Comparison of ENCODE assay signal across 8 cellular contexts in the genomic region with DNA sequence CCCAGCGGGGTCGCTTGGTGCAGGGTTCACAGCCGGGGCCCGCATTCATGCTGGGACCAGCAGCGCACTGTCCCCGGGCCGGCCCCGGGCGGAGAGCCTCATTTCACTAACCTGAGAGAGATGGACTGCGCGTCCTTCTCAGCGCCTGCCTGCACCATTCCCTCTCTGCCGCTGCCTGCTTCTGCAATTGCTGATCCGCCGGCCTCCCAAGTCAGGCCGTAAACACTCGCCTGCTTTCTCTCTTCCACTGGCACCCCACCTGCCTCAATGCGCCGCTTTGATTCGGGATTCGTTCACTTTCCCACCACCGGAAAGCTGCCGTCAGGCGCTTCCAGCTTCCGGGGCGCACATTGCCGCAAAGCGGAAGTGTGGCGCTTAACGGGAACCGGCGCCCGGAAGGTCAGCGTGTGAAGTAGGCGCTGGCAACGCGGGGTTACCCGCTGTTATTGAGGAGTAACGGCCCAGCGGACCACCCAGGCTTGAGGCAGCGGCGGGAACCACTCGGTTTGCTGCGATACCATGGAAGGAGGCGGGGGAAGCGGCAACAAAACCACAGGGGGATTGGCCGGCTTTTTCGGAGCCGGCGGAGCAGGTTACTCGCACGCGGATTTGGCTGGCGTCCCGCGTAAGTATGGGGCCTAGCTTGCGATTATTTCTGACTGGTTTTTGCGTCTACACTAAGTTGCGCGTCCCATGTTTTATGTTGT. TPM values are rescaled to one million over a fixed set of nuclear protein-coding genes. Genes with fewer than 3 reads are reported as not detected.
DNase-seq lines count a peak whose midpoint lies in the region; ATAC-seq and TF ChIP-seq lines count a peak whose summit lies in the region.
"Not testable (repeated sequence)": the region's sequence is repeated elsewhere in the genome, so short reads cannot be mapped to it uniquely, and the experiment has no call there.

A gene with protein sequence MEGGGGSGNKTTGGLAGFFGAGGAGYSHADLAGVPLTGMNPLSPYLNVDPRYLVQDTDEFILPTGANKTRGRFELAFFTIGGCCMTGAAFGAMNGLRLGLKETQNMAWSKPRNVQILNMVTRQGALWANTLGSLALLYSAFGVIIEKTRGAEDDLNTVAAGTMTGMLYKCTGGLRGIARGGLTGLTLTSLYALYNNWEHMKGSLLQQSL (plus strand): TSS at position 384 of the 707 bp plus-strand sequence. CDS start 136 bp downstream, at position 520.

- H3K79me2 ChIP-seq in smooth muscle cell (ENCODE audit: low read depth): peaks cover 61% of the 10 kb centered on the region

- ATAC-seq in GM18909 (IDR thresholded peaks at IDR 0.05; ENCODE audit: poor library complexity, unreplicated experiment) (peak; percentile 78), HG03159 (IDR thresholded peaks at IDR 0.05; ENCODE audit: unreplicated experiment) (peak; percentile 71)

- H3K27ac ChIP-seq in smooth muscle cell (ENCODE audit: low read depth): peak within 1 kb of the TSS; percentile 84

- H3K9ac ChIP-seq in smooth muscle cell (ENCODE audit: low read depth): peak within 1 kb of the TSS; percentile 96

- not testable (repeated sequence) for TF ChIP-seq CTCF in smooth muscle cell (IDR thresholded peaks at IDR 0.05; ENCODE audit: borderline replicate concordance, insufficient read depth, poor library complexity, severe bottlenecking)

- H3K4me2 ChIP-seq in smooth muscle cell: peak within 1 kb of the TSS; percentile 92

- H3K9me3 ChIP-seq in smooth muscle cell (replicated peaks; ENCODE audit: low read depth): not testable (repeated sequence)

- peak within 1 kb of the TSS; percentile 94 for H3K4me3 ChIP-seq in smooth muscle cell

- H3K27me3 ChIP-seq in smooth muscle cell (ENCODE audit: low read depth): not testable (repeated sequence)

- H2AFZ ChIP-seq in smooth muscle cell (ENCODE audit: low read depth): peak within 1 kb of the TSS; percentile 59

- WGBS in smooth muscle cell (ENCODE audit: low lambda C conversion rate): under 1% methylated on average over 52 of the region's 60 CpGs

- not testable (repeated sequence) for H4K20me1 ChIP-seq in smooth muscle cell (ENCODE audit: low read depth)

- H3F3A ChIP-seq in smooth muscle cell (ENCODE audit: low read depth): not testable (repeated sequence)

- not testable (repeated sequence) for H3K36me3 ChIP-seq in smooth muscle cell (ENCODE audit: low read depth)

- not testable (repeated sequence) for H3K4me1 ChIP-seq in smooth muscle cell (ENCODE audit: low read depth)

- peak; percentile 43 for DNase-seq in AG08395 (ENCODE audit: low spot score)
- peak; percentile 2 to 79 for DNase-seq in NCI-H446 (lab: John Stamatoyannopoulos, UW)
- DNase-seq in activated CD4-positive, CD25-positive, alpha-beta regulatory T cell treated with anti-CD3 and anti-CD28 coated beads, Interleukin-2, amount 50 U/mL, for 72 hours: peak; percentile 85
- peak; percentile 89 for DNase-seq in central memory CD4-positive, alpha-beta T cell
- peak; percentile 90 for DNase-seq in inferior parietal cortex (ENCODE audit: extremely low spot score)
- DNase-seq in smooth muscle cell (lab: John Stamatoyannopoulos, UW; ENCODE audit: unreplicated experiment): peak; percentile 38

RNA-seq across cellular contexts. Expression of the gene that starts here (rescaled TPM):
- total RNA-seq in smooth muscle cell: 66.3 and 89.4 TPM in 2 replicates
- 105 and 115 TPM in 2 replicates for polyA plus RNA-seq in smooth muscle cell

Comparison
In these comparisons a context has a peak if more than half of its experiments do, and no peak if none do; other contexts are left out.
1. Peak in every context shown above with its lines: DNase-seq, ATAC-seq, H3K4me3 ChIP-seq and H3K27ac ChIP-seq.
2. DNase-seq: peak in every context shown above with its lines; median percentile 90 in inferior parietal cortex; 89 in central memory CD4-positive, alpha-beta T cell; 85 in activated CD4-positive, CD25-positive, alpha-beta regulatory T cell treated with anti-CD3 and anti-CD28 coated beads, Interleukin-2, amount 50 U/mL, for 72 hours; 43 in AG08395; 40 in NCI-H446; 38 in smooth muscle cell.